In genomic region chr5:77621440-77621839, GRCh38 we compare ENCODE assay signal across 31 cellular contexts. TPM values are rescaled to one million over a fixed set of nuclear protein-coding genes. Genes with fewer than 3 reads are reported as not detected.
"Had no signal": no experiment of that assay in that cellular context is flagged by ENCODE, and none has a peak within 500 bp of the region (broad histone marks: within the 10 kb centered on the region; RNA-seq: fewer than 3 reads in every experiment).

No MANE protein-coding gene starts in this region.

- DNase-seq: colonic mucosa; cortex of kidney; effector CD8-positive, alpha-beta T cell; effector memory CD8-positive, alpha-beta T cell; endodermal cell; erythroblast; esophagus squamous epithelium; foreskin fibroblast; foreskin melanocyte; gastrocnemius medialis; glutamatergic neuron; head of caudate nucleus; heart right ventricle; hippocampal formation; left cardiac atrium; left ventricle myocardium inferior; mammary epithelial cell; midbrain had no signal

- H3K27me3 ChIP-seq: colonic mucosa had no signal

- H3K4me1 ChIP-seq: colonic mucosa, esophagus squamous epithelium, gastrocnemius medialis, heart right ventricle, left ventricle myocardium inferior had no signal

- H3K9me3 ChIP-seq: colonic mucosa, esophagus squamous epithelium, gastrocnemius medialis, heart right ventricle, left ventricle myocardium inferior had no signal

- H3K4me3 ChIP-seq: colonic mucosa, esophagus squamous epithelium, gastrocnemius medialis, heart right ventricle, left ventricle myocardium inferior, lung had no signal

- FAIRE-seq: endometrium, islet of Langerhans, keratinocyte had no signal

- ATAC-seq: effector memory CD8-positive, alpha-beta T cell; esophagus mucosa; gastrocnemius medialis; heart right ventricle; left cardiac atrium had no signal

- H3K27ac ChIP-seq: colonic mucosa, epithelial cell of prostate, esophagus squamous epithelium, gastrocnemius medialis, heart right ventricle, left ventricle myocardium inferior had no signal

- H3K36me3 ChIP-seq: colonic mucosa, esophagus squamous epithelium, gastrocnemius medialis, heart right ventricle, left ventricle myocardium inferior had no signal

RNA-seq across cellular contexts. Expression of gene OTP, which starts 17.1 kb away (rescaled TPM):
- total RNA-seq: chondrocyte, colonic mucosa, dermis microvascular lymphatic vessel endothelial cell, endodermal cell, esophagus mucosa, esophagus squamous epithelium, gastrocnemius medialis, glomerular endothelial cell, heart right ventricle, kidney epithelial cell, left cardiac atrium, left ventricle myocardium inferior, lower leg skin, lung, mononuclear cell, mucosa of gallbladder had no signal
- polyA plus RNA-seq: heart right ventricle, keratinocyte, lung, mammary epithelial cell had no signal
